In the genomic region with DNA sequence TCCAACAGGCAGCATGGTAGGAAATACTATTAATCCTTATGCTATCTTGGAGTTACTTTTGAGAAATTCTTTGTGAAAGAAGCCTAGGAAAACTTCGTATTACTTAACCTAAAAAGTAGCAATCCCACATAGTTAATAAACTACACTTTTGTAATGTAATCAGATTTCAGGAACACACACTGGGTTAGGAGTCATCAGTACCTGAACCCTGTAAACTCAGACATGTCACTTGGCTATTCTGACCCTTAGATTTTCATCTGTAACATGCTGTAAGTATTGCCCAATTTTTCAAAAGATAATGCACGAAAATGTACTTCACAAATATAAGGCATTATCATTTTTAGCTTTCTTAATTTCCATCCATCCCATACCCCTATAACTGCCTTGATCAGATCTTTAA, we compare ENCODE assay signal across 13 cellular contexts. TPM values are rescaled to one million over a fixed set of nuclear protein-coding genes. Genes with fewer than 3 reads are reported as not detected.
A peak's percentile ranks its signal among the peaks of the same experiment; 100 is the strongest.
DNase-seq lines count a peak whose midpoint lies in the region; ATAC-seq and TF ChIP-seq lines count a peak whose summit lies in the region.
"Had no signal": no experiment of that assay in that cellular context is flagged by ENCODE, and none has a peak within 500 bp of the region (broad histone marks: within the 10 kb centered on the region; RNA-seq: fewer than 3 reads in every experiment).

No MANE protein-coding gene starts in this region.

- no peaks in the 10 kb centered on the region for H3K4me1 ChIP-seq in H9 (ENCODE audit: insufficient read depth, low read length)
- H3K4me1 ChIP-seq: Caco-2 had no signal

- H4K8ac ChIP-seq in H9 (replicated peaks; ENCODE audit: insufficient read length, low read depth, low read length) = no peak overlapping the region

- H2AFZ ChIP-seq in H9 (ENCODE audit: low read length) = no peak overlapping the region

- DNase-seq in T-helper 17 cell = no peak
- DNase-seq in left lobe of liver (ENCODE audit: low spot score) = no peak
- DNase-seq in stimulated activated effector memory CD8-positive, alpha-beta T cell treated with anti-CD3 and anti-CD28 coated beads, Interleukin-12 subunit alpha, Interleukin-12 subunit beta, amount 100 ng/mL, for 72 hours (ENCODE audit: low spot score in 2 of 2) = no peak
- no peak for DNase-seq in foreskin melanocyte
- no peak for DNase-seq in NCI-H1436 (lab: John Stamatoyannopoulos, UW)
- no peak for DNase-seq in H9
- DNase-seq: C1 segment of cervical spinal cord; Caco-2; CD4-positive, alpha-beta memory T cell; DMS153; DND-41; GOT3; HCEC 1CT had no signal

- H3K18ac ChIP-seq in H9 (ENCODE audit: insufficient read length, low read depth, low read length) = no peak overlapping the region

- no peak overlapping the region for H2BK20ac ChIP-seq in H9 (ENCODE audit: low read depth, low read length, poor library complexity, severe bottlenecking)

- H2BK120ac ChIP-seq in H9 (ENCODE audit: low read depth, low read length, poor library complexity, severe bottlenecking) = no peak overlapping the region

- H3K4me3 Mint-ChIP-seq in T-helper 17 cell (no peak overlapping the region), H9 (no peak overlapping the region)
- no peak overlapping the region for H3K4me3 Mint-ChIP-seq in stimulated activated effector memory CD8-positive, alpha-beta T cell treated with anti-CD3 and anti-CD28 coated beads, Interleukin-12 subunit alpha, Interleukin-12 subunit beta, amount 100 ng/mL, for 72 hours
- H3K4me3 Mint-ChIP-seq: CD4-positive, alpha-beta memory T cell had no signal

- H4K5ac ChIP-seq in H9 (ENCODE audit: insufficient read length, low read depth, low read length) = no peak overlapping the region

- no peak overlapping the region for H2BK5ac ChIP-seq in H9 (ENCODE audit: insufficient read length, low read length)

- no peak overlapping the region for H3T11ph ChIP-seq in H9 (ENCODE audit: low read length)

- peak overlapping the region; percentile 16 for H3K27ac Mint-ChIP-seq in T-helper 17 cell
- peak overlapping the region; percentile 24 for H3K27ac Mint-ChIP-seq in stimulated activated effector memory CD8-positive, alpha-beta T cell treated with anti-CD3 and anti-CD28 coated beads, Interleukin-12 subunit alpha, Interleukin-12 subunit beta, amount 100 ng/mL, for 72 hours
- H3K27ac Mint-ChIP-seq in H9 = no peak overlapping the region

- no peak overlapping the region for H3K27ac ChIP-seq in H9 (ENCODE audit: insufficient read length, low read depth, low read length)

- no peak for TF ChIP-seq CTCF in H9 (conservative IDR thresholded peaks at IDR 0.05)

- no peaks in the 10 kb centered on the region for H4K20me1 ChIP-seq in H9 (ENCODE audit: control insufficient read depth, insufficient read depth, insufficient read length)

- no peaks in the 10 kb centered on the region for H3K9me3 Mint-ChIP-seq in stimulated activated effector memory CD8-positive, alpha-beta T cell treated with anti-CD3 and anti-CD28 coated beads, Interleukin-12 subunit alpha, Interleukin-12 subunit beta, amount 100 ng/mL, for 72 hours
- no peaks in the 10 kb centered on the region for H3K9me3 Mint-ChIP-seq in H9
- H3K9me3 Mint-ChIP-seq: CD4-positive, alpha-beta memory T cell had no signal

- H3K79me1 ChIP-seq in H9 (ENCODE audit: insufficient read depth, low read depth, low read length, poor library complexity, severe bottlenecking) = no peaks in the 10 kb centered on the region

- H2BK15ac ChIP-seq in H9 (ENCODE audit: low read depth, low read length) = no peak overlapping the region

- H3K27me3 Mint-ChIP-seq in T-helper 17 cell = no peaks in the 10 kb centered on the region
- no peaks in the 10 kb centered on the region for H3K27me3 Mint-ChIP-seq in H9 (ENCODE audit: low read depth)
- H3K27me3 Mint-ChIP-seq: CD4-positive, alpha-beta memory T cell had no signal

- H3K4me1 Mint-ChIP-seq in T-helper 17 cell (peaks cover 21% of the 10 kb centered on the region), H9 (no peaks in the 10 kb centered on the region)
- H3K4me1 Mint-ChIP-seq in stimulated activated effector memory CD8-positive, alpha-beta T cell treated with anti-CD3 and anti-CD28 coated beads, Interleukin-12 subunit alpha, Interleukin-12 subunit beta, amount 100 ng/mL, for 72 hours = peaks cover 23% of the 10 kb centered on the region

- H3K4ac ChIP-seq in H9 (ENCODE audit: low read depth, low read length) = no peak overlapping the region

- H4K91ac ChIP-seq in H9 (ENCODE audit: insufficient read length, low read depth, low read length) = no peak overlapping the region

- H3K23me2 ChIP-seq in H9 (ENCODE audit: insufficient read length, low read depth, low read length, poor library complexity, severe bottlenecking) = no peaks in the 10 kb centered on the region

- H3K56ac ChIP-seq in H9 (ENCODE audit: insufficient read length, low read depth, low read length) = no peak overlapping the region

- no peaks in the 10 kb centered on the region for H3K79me2 ChIP-seq in H9 (ENCODE audit: insufficient read depth, low read length)

- H3K27me3 ChIP-seq in H9 (ENCODE audit: insufficient read depth, low read length) = no peaks in the 10 kb centered on the region

- H3K23ac ChIP-seq in H9 (ENCODE audit: insufficient read length, low read depth, low read length) = no peak overlapping the region

- H3K4me2 ChIP-seq in H9 (ENCODE audit: insufficient read depth, insufficient read length, low read length) = no peak overlapping the region

- no peak for ATAC-seq in T-helper 17 cell
- ATAC-seq in left lobe of liver = peak; percentile 58
- no peak for ATAC-seq in stimulated activated effector memory CD8-positive, alpha-beta T cell treated with anti-CD3 and anti-CD28 coated beads, Interleukin-12 subunit alpha, Interleukin-12 subunit beta, amount 100 ng/mL, for 72 hours

- no CpG with 5 or more reads among the region's 2 CpGs for WGBS in H9 (ENCODE audit: extremely low coverage, insufficient read length, low lambda C conversion rate)

- no peaks in the 10 kb centered on the region for H3K9me3 ChIP-seq in T-helper 17 cell (ENCODE audit: control insufficient read depth, low read length, poor library complexity, severe bottlenecking)
- no peaks in the 10 kb centered on the region for H3K9me3 ChIP-seq in H9 (ENCODE audit: control insufficient read depth, low read depth, low read length)
- H3K9me3 ChIP-seq: Caco-2 had no signal

- no peak overlapping the region for H2BK12ac ChIP-seq in H9 (ENCODE audit: insufficient read length, low read depth, low read length)

- H3K9ac ChIP-seq in H9 (ENCODE audit: extremely low read depth, insufficient read length, low read length) = no peak overlapping the region

- no peak overlapping the region for H2AK5ac ChIP-seq in H9 (ENCODE audit: insufficient read length, low read length)

- H3K14ac ChIP-seq in H9 (ENCODE audit: insufficient read depth, low read length) = no peak overlapping the region

- H3K36me3 Mint-ChIP-seq in T-helper 17 cell (ENCODE audit: low read depth) (peaks cover 39% of the 10 kb centered on the region), H9 (ENCODE audit: insufficient read depth in 1 of 3, low read depth in 3 of 3) (peaks cover 1 to 22% (median 17%) of the 10 kb centered on the region in 3 experiments; a peak in 5 of 7 replicates)
- H3K36me3 Mint-ChIP-seq in stimulated activated effector memory CD8-positive, alpha-beta T cell treated with anti-CD3 and anti-CD28 coated beads, Interleukin-12 subunit alpha, Interleukin-12 subunit beta, amount 100 ng/mL, for 72 hours = peaks cover 91% of the 10 kb centered on the region

RNA-seq across cellular contexts. Expression of gene KIDINS220, which starts 39.0 kb away (rescaled TPM):
- total RNA-seq in T-helper 17 cell = 10 to 100 TPM; 33.2 to 44.5 TPM
- 17.9 TPM for total RNA-seq in left lobe of liver
- 27.9 and 29.3 TPM in 2 replicates for total RNA-seq in H9 (2021)

Comparison
In these comparisons a context has a peak if more than half of its experiments do, and no peak if none do; other contexts are left out.
1. H3K27ac Mint-ChIP-seq: peak in T-helper 17 cell (single experiment) and stimulated activated effector memory CD8-positive, alpha-beta T cell treated with anti-CD3 and anti-CD28 coated beads, Interleukin-12 subunit alpha, Interleukin-12 subunit beta, amount 100 ng/mL, for 72 hours (single experiment); none in H9 (0 of 3).